Comparison of ENCODE assay signal across 1 cellular context in genomic region chr18:37254256-37254880, GRCh38.
TF ChIP-seq lines count a peak whose summit lies in the region.

No MANE protein-coding gene starts in this region.

TF ChIP-seq in HEK293, 187 proteins besides CTCF, POLR2A, EP300 and RAD21 (continued from another document):
- TF ChIP-seq ZNF692 (tag by site-specific recombination; IDR thresholded peaks at IDR 0.05) (no peak), ZNF24 (tag by site-specific recombination; IDR thresholded peaks at IDR 0.05) (no peak), ZNF274 (IDR thresholded peaks at IDR 0.05; ENCODE audit: low read length) (no peak), ZNF274 (tag by site-specific recombination; IDR thresholded peaks at IDR 0.05; ENCODE audit: borderline replicate concordance) (no peak), ZNF792 (tag by site-specific recombination; IDR thresholded peaks at IDR 0.05) (no peak), ZNF335 (tag by site-specific recombination; conservative IDR thresholded peaks at IDR 0.05) (peak; percentile 41; the same call in 1 of the 2 replicates)
